1 cellular context compared by ENCODE assay signal in genomic region chr9:136552117-136552685, GRCh38.
TF ChIP-seq lines count a peak whose summit lies in the region.

No MANE protein-coding gene starts in this region.

TF ChIP-seq in GM12878, 131 proteins besides CTCF, POLR2A, EP300 and RAD21 (continued from another document):
- peak; percentile 10; the same call in 1 of the 2 replicates for TF ChIP-seq TCF12 (IDR thresholded peaks at IDR 0.05; ENCODE audit: low read depth, low read length)
- TF ChIP-seq DPF2 (IDR thresholded peaks at IDR 0.05), result peak; percentile 61; the same call in 1 of the 2 replicates
- peak; percentile 67 for TF ChIP-seq SPI1 (IDR thresholded peaks at IDR 0.05; ENCODE audit: borderline replicate concordance, insufficient read depth, low read depth, low read length)
- TF ChIP-seq, protein P1, sequence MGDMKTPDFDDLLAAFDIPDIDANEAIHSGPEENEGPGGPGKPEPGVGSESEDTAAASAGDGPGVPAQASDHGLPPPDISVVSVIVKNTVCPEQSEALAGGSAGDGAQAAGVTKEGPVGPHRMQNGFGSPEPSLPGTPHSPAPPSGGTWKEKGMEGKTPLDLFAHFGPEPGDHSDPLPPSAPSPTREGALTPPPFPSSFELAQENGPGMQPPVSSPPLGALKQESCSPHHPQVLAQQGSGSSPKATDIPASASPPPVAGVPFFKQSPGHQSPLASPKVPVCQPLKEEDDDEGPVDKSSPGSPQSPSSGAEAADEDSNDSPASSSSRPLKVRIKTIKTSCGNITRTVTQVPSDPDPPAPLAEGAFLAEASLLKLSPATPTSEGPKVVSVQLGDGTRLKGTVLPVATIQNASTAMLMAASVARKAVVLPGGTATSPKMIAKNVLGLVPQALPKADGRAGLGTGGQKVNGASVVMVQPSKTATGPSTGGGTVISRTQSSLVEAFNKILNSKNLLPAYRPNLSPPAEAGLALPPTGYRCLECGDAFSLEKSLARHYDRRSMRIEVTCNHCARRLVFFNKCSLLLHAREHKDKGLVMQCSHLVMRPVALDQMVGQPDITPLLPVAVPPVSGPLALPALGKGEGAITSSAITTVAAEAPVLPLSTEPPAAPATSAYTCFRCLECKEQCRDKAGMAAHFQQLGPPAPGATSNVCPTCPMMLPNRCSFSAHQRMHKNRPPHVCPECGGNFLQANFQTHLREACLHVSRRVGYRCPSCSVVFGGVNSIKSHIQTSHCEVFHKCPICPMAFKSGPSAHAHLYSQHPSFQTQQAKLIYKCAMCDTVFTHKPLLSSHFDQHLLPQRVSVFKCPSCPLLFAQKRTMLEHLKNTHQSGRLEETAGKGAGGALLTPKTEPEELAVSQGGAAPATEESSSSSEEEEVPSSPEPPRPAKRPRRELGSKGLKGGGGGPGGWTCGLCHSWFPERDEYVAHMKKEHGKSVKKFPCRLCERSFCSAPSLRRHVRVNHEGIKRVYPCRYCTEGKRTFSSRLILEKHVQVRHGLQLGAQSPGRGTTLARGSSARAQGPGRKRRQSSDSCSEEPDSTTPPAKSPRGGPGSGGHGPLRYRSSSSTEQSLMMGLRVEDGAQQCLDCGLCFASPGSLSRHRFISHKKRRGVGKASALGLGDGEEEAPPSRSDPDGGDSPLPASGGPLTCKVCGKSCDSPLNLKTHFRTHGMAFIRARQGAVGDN (IDR thresholded peaks at IDR 0.05), result peak; percentile 27; the same call in 1 of the 2 replicates
- 0 out of 2 replicates have a peak, but pooled peaks have one; percentile 16 for TF ChIP-seq EED (IDR thresholded peaks at IDR 0.05; ENCODE audit: low read depth)
- no peak for TF ChIP-seq SIN3A (IDR thresholded peaks at IDR 0.05; ENCODE audit: low read depth, low read length)
TF ChIP-seq in GM12878: peak in this region for 11.
